Comparison of ENCODE assay signal across 21 cellular contexts in the genomic region with DNA sequence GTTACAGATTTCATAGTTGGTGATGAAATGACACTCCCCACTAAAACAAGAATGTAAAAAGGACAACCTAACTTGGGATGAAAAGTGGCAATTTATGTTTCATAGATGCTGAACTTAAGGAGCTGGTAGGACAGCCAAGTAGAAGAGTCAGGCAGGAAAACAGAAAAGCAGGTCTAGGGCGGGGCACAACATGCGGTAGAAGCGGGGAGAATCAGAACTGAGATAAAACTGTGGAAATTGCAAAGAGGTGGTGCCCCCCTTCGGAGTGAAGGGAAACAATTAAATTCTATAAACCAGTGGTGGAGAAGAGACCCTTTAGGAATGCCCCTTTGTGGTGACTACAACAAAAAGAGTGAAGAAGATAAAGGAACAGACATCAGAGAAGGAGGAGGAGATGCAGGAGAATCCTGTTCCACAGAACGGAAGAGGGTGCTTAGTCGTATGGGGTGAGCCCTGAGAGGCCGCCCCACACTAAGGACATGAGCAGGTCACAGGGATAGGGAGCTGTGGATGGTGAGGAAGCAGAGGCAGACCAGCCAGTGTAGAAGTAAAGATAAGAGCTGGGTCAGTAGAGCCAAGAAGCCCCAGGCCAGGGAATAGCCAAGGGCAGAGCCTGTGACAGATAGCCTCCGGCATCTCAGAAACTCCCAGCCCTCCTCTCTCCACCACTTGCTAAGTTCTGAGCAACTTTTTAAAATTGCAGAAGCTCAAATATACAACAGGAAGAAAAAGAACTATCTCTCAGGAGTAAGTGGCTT.
DNase-seq lines count a peak whose midpoint lies in the region; ATAC-seq lines count a peak whose summit lies in the region.
"Had no signal": no experiment of that assay in that cellular context is flagged by ENCODE, and none has a peak within 500 bp of the region (broad histone marks: within the 10 kb centered on the region; RNA-seq: fewer than 3 reads in every experiment).

No MANE protein-coding gene starts in this region.

- no peak overlapping the region for H3K27ac Mint-ChIP-seq in T-helper 1 cell treated with Interleukin-12 subunit alpha and Interleukin-12 subunit beta and Interleukin-4 antibody, amounts not matched to agents 30 μg/mL and 1 μg/mL, for 36 hours
- peak overlapping the region; percentile 89 for H3K27ac Mint-ChIP-seq in activated naive CD4-positive, alpha-beta T cell treated with anti-CD3 and anti-CD28 coated beads, Interleukin-2, amount 50 U/mL, for 24 hours
- H3K27ac Mint-ChIP-seq in activated naive CD8-positive, alpha-beta T cell treated with anti-CD3 and anti-CD28 coated beads for 36 hours: peak overlapping the region; percentile 34
- peak overlapping the region; percentile 62 to 98 (median 90) for H3K27ac Mint-ChIP-seq in naive thymus-derived CD8-positive, alpha-beta T cell

- POLR2A ChIA-PET in naive thymus-derived CD8-positive, alpha-beta T cell (lab: Charles Lee): interaction anchor here (0.8 to 2.1 kb wide), 8 partner anchors 9 to 33 kb away, joined by 3 to 7 read pairs (median 4); no protein-coding TSS in a partner anchor

- peak; percentile 20 to 28 for ATAC-seq in naive thymus-derived CD8-positive, alpha-beta T cell
- no peak for ATAC-seq in HG03442 (IDR thresholded peaks at IDR 0.05; ENCODE audit: unreplicated experiment)
- ATAC-seq: left lobe of liver, Panc1, SK-N-SH treated with all-trans-retinoic acid at 6 μM for 48 hours had no signal

- H3K27me3 Mint-ChIP-seq in T-helper 1 cell treated with Interleukin-12 subunit alpha and Interleukin-12 subunit beta and Interleukin-4 antibody, amounts not matched to agents 30 μg/mL and 1 μg/mL, for 36 hours (ENCODE audit: low read depth): no peaks in the 10 kb centered on the region
- no peaks in the 10 kb centered on the region for H3K27me3 Mint-ChIP-seq in activated naive CD4-positive, alpha-beta T cell treated with anti-CD3 and anti-CD28 coated beads, Interleukin-2, amount 50 U/mL, for 24 hours
- H3K27me3 Mint-ChIP-seq in activated naive CD8-positive, alpha-beta T cell treated with anti-CD3 and anti-CD28 coated beads for 36 hours: no peaks in the 10 kb centered on the region
- peaks cover 0 to 4% (median 0%) of the 10 kb centered on the region in 5 donors for H3K27me3 Mint-ChIP-seq in naive thymus-derived CD8-positive, alpha-beta T cell

- H3K4me1 Mint-ChIP-seq in T-helper 1 cell treated with Interleukin-12 subunit alpha and Interleukin-12 subunit beta and Interleukin-4 antibody, amounts not matched to agents 30 μg/mL and 1 μg/mL, for 36 hours (ENCODE audit: low read depth): peaks cover 51% of the 10 kb centered on the region
- peaks cover 88% of the 10 kb centered on the region for H3K4me1 Mint-ChIP-seq in activated naive CD4-positive, alpha-beta T cell treated with anti-CD3 and anti-CD28 coated beads, Interleukin-2, amount 50 U/mL, for 24 hours
- peaks cover 31% of the 10 kb centered on the region for H3K4me1 Mint-ChIP-seq in activated naive CD8-positive, alpha-beta T cell treated with anti-CD3 and anti-CD28 coated beads for 36 hours
- H3K4me1 Mint-ChIP-seq in naive thymus-derived CD8-positive, alpha-beta T cell: peaks cover 36 to 86% (median 76%) of the 10 kb centered on the region in 4 donors
- H3K4me1 Mint-ChIP-seq: neural crest cell had no signal

- H3K36me3 Mint-ChIP-seq in T-helper 1 cell treated with Interleukin-12 subunit alpha and Interleukin-12 subunit beta and Interleukin-4 antibody, amounts not matched to agents 30 μg/mL and 1 μg/mL, for 36 hours (ENCODE audit: low read depth): peaks cover 42% of the 10 kb centered on the region
- H3K36me3 Mint-ChIP-seq in activated naive CD4-positive, alpha-beta T cell treated with anti-CD3 and anti-CD28 coated beads, Interleukin-2, amount 50 U/mL, for 24 hours: peaks cover 21% of the 10 kb centered on the region
- H3K36me3 Mint-ChIP-seq in activated naive CD8-positive, alpha-beta T cell treated with anti-CD3 and anti-CD28 coated beads for 36 hours: peaks cover 49% of the 10 kb centered on the region
- H3K36me3 Mint-ChIP-seq in naive thymus-derived CD8-positive, alpha-beta T cell: peaks cover 16 to 25% (median 24%) of the 10 kb centered on the region in 3 donors

- no peak for DNase-seq in T-helper 1 cell
- DNase-seq in activated naive CD4-positive, alpha-beta T cell (lab: John Stamatoyannopoulos, UW): no peak
- DNase-seq in activated naive CD8-positive, alpha-beta T cell treated with anti-CD3 and anti-CD28 coated beads for 36 hours: no peak
- DNase-seq in naive thymus-derived CD8-positive, alpha-beta T cell: no peak
- DNase-seq in NCI-H1694 (lab: John Stamatoyannopoulos, UW): no peak
- DNase-seq: activated gamma-delta T cell treated with Interleukin-2 at 50 U/mL for 16 hours, aorta, C1 segment of cervical spinal cord, cortex of kidney, foreskin fibroblast, NCI-H1436 treated with DMSO at 0.1 percent for 48 hours, NCI-H2107, Right ventricle myocardium superior, T-helper 9 cell had no signal

- peaks cover 22% of the 10 kb centered on the region for H3K9me3 Mint-ChIP-seq in T-helper 1 cell treated with Interleukin-12 subunit alpha and Interleukin-12 subunit beta and Interleukin-4 antibody, amounts not matched to agents 30 μg/mL and 1 μg/mL, for 36 hours
- H3K9me3 Mint-ChIP-seq in activated naive CD4-positive, alpha-beta T cell treated with anti-CD3 and anti-CD28 coated beads, Interleukin-2, amount 50 U/mL, for 24 hours: peaks cover 16% of the 10 kb centered on the region
- H3K9me3 Mint-ChIP-seq in activated naive CD8-positive, alpha-beta T cell treated with anti-CD3 and anti-CD28 coated beads for 36 hours: peaks cover 23% of the 10 kb centered on the region
- H3K9me3 Mint-ChIP-seq in naive thymus-derived CD8-positive, alpha-beta T cell: peaks cover 0 to 14% (median 5%) of the 10 kb centered on the region in 9 donors
- H3K9me3 Mint-ChIP-seq: neural crest cell had no signal

- H3K4me3 Mint-ChIP-seq in T-helper 1 cell treated with Interleukin-12 subunit alpha and Interleukin-12 subunit beta and Interleukin-4 antibody, amounts not matched to agents 30 μg/mL and 1 μg/mL, for 36 hours: peak overlapping the region; percentile 25
- peak overlapping the region; percentile 34 for H3K4me3 Mint-ChIP-seq in activated naive CD4-positive, alpha-beta T cell treated with anti-CD3 and anti-CD28 coated beads, Interleukin-2, amount 50 U/mL, for 24 hours
- H3K4me3 Mint-ChIP-seq in activated naive CD8-positive, alpha-beta T cell treated with anti-CD3 and anti-CD28 coated beads for 36 hours: no peak overlapping the region
- H3K4me3 Mint-ChIP-seq in naive thymus-derived CD8-positive, alpha-beta T cell: peak overlapping the region in 4 of 10 donors; percentile 21 to 70 (median 42)
- H3K4me3 Mint-ChIP-seq: neural crest cell had no signal
